Comparison of ENCODE assay signal across 10 cellular contexts in genomic region chr19:1254081-1254527, GRCh38. TPM values are rescaled to one million over a fixed set of nuclear protein-coding genes. Genes with fewer than 3 reads are reported as not detected.
DNase-seq lines count a peak whose midpoint lies in the region; ATAC-seq and TF ChIP-seq lines count a peak whose summit lies in the region.
"Had no signal": no experiment of that assay in that cellular context is flagged by ENCODE, and none has a peak within 500 bp of the region (broad histone marks: within the 10 kb centered on the region; RNA-seq: fewer than 3 reads in every experiment).

No MANE protein-coding gene starts in this region.

- H3K27ac ChIP-seq in adipose tissue (ENCODE audit: low read depth, low read length), result peak overlapping the region; percentile 97
- H3K27ac ChIP-seq in skin epidermis, result peak overlapping the region; percentile 61 to 100 (median 98)

- DNase-seq in hypothalamus (lab: John Stamatoyannopoulos, UW), result peak in 30 of 51 donors; percentile 19 to 78 (median 48)
- no peak for DNase-seq in GM13977 (ENCODE audit: low spot score)
- no peak for DNase-seq in OCI-M2 (lab: John Stamatoyannopoulos, UW; ENCODE audit: unreplicated experiment)
- DNase-seq: NCI-H524 treated with DMSO at 0.1 percent for 48 hours; stimulated activated CD4-positive, alpha-beta T cell treated with anti-CD3 and anti-CD28 coated beads, Interleukin-4, amount 100 ng/mL, for 24 hours had no signal

- H3K4me3 ChIP-seq in skin epidermis, result peak overlapping the region in 4 of 7 experiments; percentile 68 to 94 (median 82)

- peak; percentile 1 for TF ChIP-seq POLR2A in GM15510 (IDR thresholded peaks at IDR 0.05; ENCODE audit: borderline replicate concordance, extremely low read depth, insufficient read length)

- in situ Hi-C loops in GM13977 (cut with MboI; ENCODE audit: low pct_unique_long_range_greater_than_20kb, low sequenced_read_pairs, unreplicated experiment), result no loop called here

- ATAC-seq in GM19467 (IDR thresholded peaks at IDR 0.05; ENCODE audit: unreplicated experiment) (no peak), HG03025 (IDR thresholded peaks at IDR 0.05; ENCODE audit: low FRiP score, unreplicated experiment) (no peak)

- TF ChIP-seq CTCF in GM13977 (IDR thresholded peaks at IDR 0.05; ENCODE audit: extremely low read depth, insufficient read depth, missing control alignments), result no peak

- whole genome bisulfite sequencing in adipose tissue, 3 donors, result 64 to 82% (median 72%) methylated on average over 36 to 37 of the region's 37 CpGs

RNA-seq across cellular contexts. Expression of gene MIDN, which starts 5.7 kb away (rescaled TPM):
- 10 to 100 TPM; 22.8 to 95.5 (median 75.0) TPM for polyA plus RNA-seq in adipose tissue

RNA-seq across cellular contexts. Expression of gene ATP5F1D, which starts 12.6 kb away (rescaled TPM):
- 100 to 1,000 TPM; 217 to 303 (median 219) TPM for polyA plus RNA-seq in adipose tissue

RNA-seq across cellular contexts. Expression of gene CIRBP, which starts 15.0 kb away (rescaled TPM):
- polyA plus RNA-seq in adipose tissue, result 100 to 1,000 TPM; 346 to 568 (median 388) TPM

RNA-seq across cellular contexts. Expression of gene CBARP, which starts 16.3 kb away (rescaled TPM):
- polyA plus RNA-seq in adipose tissue, result 1 to 10 TPM in 2 of 3 donors, under 1 TPM in 1; 0.20 to 4.3 (median 2.0) TPM

RNA-seq across cellular contexts. Expression of gene FAM174C, which starts 21.2 kb away (rescaled TPM):
- polyA plus RNA-seq in adipose tissue, result 10 to 100 TPM; 44.9 to 75.8 (median 55.0) TPM

Comparison
In these comparisons a context has a peak if more than half of its experiments do, and no peak if none do; other contexts are left out.
1. DNase-seq: peak in hypothalamus (30 of 51); none in GM13977 (single experiment) and OCI-M2 (single experiment).